In genomic region chr16:68985268-68985667, GRCh38 we compare ENCODE assay signal across 1 cellular context.
TF ChIP-seq lines count a peak whose summit lies in the region.

No MANE protein-coding gene starts in this region.

TF ChIP-seq in SK-N-SH treated with all-trans-retinoic acid at 6 μM for 48 hours, 23 proteins besides CTCF, POLR2A, EP300 and RAD21 (continued from another document):
- TF ChIP-seq ZC3H10 (CRISPR knock-in tag; IDR thresholded peaks at IDR 0.05): no peak
- no peak for TF ChIP-seq TSHZ2 (CRISPR knock-in tag; IDR thresholded peaks at IDR 0.05)
- TF ChIP-seq ZNF8 (CRISPR knock-in tag; IDR thresholded peaks at IDR 0.05): no peak
- TF ChIP-seq ESRRG (CRISPR knock-in tag; IDR thresholded peaks at IDR 0.05): no peak
- no peak for TF ChIP-seq TOX (CRISPR knock-in tag; IDR thresholded peaks at IDR 0.05; ENCODE audit: borderline replicate concordance)
- TF ChIP-seq SNAI2 (CRISPR knock-in tag; IDR thresholded peaks at IDR 0.05): no peak
- no peak for TF ChIP-seq PPARA (CRISPR knock-in tag; IDR thresholded peaks at IDR 0.05; ENCODE audit: borderline replicate concordance)
- TF ChIP-seq ISL1 (CRISPR knock-in tag; IDR thresholded peaks at IDR 0.05): no peak
- no peak for TF ChIP-seq TCF4 (CRISPR knock-in tag; IDR thresholded peaks at IDR 0.05; ENCODE audit: borderline replicate concordance)
- no peak for TF ChIP-seq ZNF70 (CRISPR knock-in tag; IDR thresholded peaks at IDR 0.05)
- TF ChIP-seq OSR1 (CRISPR knock-in tag; IDR thresholded peaks at IDR 0.05): no peak
- no peak for TF ChIP-seq ZFP3 (CRISPR knock-in tag; IDR thresholded peaks at IDR 0.05)
- no peak for TF ChIP-seq CREB5 (CRISPR knock-in tag; IDR thresholded peaks at IDR 0.05; ENCODE audit: low read depth)
TF ChIP-seq in SK-N-SH treated with all-trans-retinoic acid at 6 μM for 48 hours: peak in this region for 0.
